8 cellular contexts compared by ENCODE assay signal in the genomic region with DNA sequence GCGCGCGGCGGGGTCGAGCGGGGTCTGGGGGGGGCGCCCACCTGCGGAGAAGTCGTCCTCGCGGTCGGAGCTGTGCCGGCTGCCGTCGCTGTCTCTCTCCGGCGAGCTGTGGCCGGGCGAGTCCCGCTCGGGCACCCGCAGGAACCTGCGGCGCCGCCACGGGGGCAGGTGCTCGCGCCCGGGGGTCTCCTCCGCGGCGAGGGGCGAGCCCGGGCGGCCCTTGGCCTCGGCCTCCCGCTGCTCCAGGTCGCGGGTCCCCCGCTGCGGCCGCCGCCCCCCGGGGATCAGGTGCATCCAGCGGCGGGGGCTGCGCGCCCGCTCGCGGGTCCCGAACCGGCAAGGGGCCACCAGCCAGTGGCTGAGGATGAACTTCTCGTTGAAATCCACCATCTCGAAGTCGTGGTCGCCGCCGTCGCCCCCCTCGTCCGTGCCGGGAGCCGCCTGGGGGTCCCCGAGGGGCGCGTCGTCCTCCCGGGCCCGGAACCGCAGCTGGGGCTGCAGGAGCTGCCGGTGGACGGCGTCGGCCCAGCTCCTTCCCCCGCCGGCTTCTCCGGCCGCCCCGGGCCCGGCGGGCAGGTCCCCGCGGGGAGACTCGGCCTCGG. TPM values are rescaled to one million over a fixed set of nuclear protein-coding genes. Genes with fewer than 3 reads are reported as not detected.
A peak's percentile ranks its signal among the peaks of the same experiment; 100 is the strongest.
DNase-seq lines count a peak whose midpoint lies in the region; ATAC-seq and TF ChIP-seq lines count a peak whose summit lies in the region.

No MANE protein-coding gene starts in this region.

- peaks cover 62% of the 10 kb centered on the region for H3K27me3 Mint-ChIP-seq in neural progenitor cell (ENCODE audit: insufficient read depth, low read depth)

- H3K4me1 ChIP-seq in adrenal gland (replicated peaks in 1 of 2) (peaks cover 5 to 14% of the 10 kb centered on the region in 2 donors), neural progenitor cell (peaks cover 11% of the 10 kb centered on the region)

- H3K4me3 ChIP-seq in GM12875 (ENCODE audit: low read depth, low read length) (peak overlapping the region; percentile 91), adrenal gland (peak overlapping the region in 1 of 4 donors; percentile 63), neural progenitor cell (peak overlapping the region; percentile 64)

- CTCF ChIA-PET in RWPE1 (lab: Yijun Ruan, JAX) = interaction anchor here (0.7 kb wide), 1 partner anchor 680 kb away, joined by 3 read pairs; no protein-coding TSS in a partner anchor

- H3K9me3 ChIP-seq in adrenal gland (replicated peaks in 1 of 3) = no peaks in the 10 kb centered on the region
- H3K9me3 ChIP-seq in neural progenitor cell (ENCODE audit: low read depth) = no peaks in the 10 kb centered on the region

- DNase-seq in adrenal gland (no peak), neural progenitor cell (ENCODE audit: low spot score) (peak; percentile 24), amniotic stem cell (lab: John Stamatoyannopoulos, UW) (no peak), RWPE1 (ENCODE audit: low spot score) (no peak), HK-2 (ENCODE audit: unreplicated experiment) (no peak)

- TF ChIP-seq CTCF in GM12875 (IDR thresholded peaks at IDR 0.05; ENCODE audit: borderline replicate concordance, insufficient read depth, low read depth, low read length) = no peak
- no peak for TF ChIP-seq CTCF in adrenal gland (IDR thresholded peaks at IDR 0.05)
- no peak for TF ChIP-seq CTCF in neural progenitor cell (IDR thresholded peaks at IDR 0.05)
- no peak for TF ChIP-seq CTCF in RWPE1 (conservative IDR thresholded peaks at IDR 0.05; ENCODE audit: low read depth)

- H3K36me3 ChIP-seq in adrenal gland (replicated peaks in 1 of 2) (no peaks in the 10 kb centered on the region), neural progenitor cell (no peaks in the 10 kb centered on the region)

- peak overlapping the region in 3 of 5 donors; percentile 62 to 76 (median 73) for H3K27ac ChIP-seq in adrenal gland
- H3K27ac ChIP-seq in neural progenitor cell = no peak overlapping the region
- H3K27ac ChIP-seq in RWPE1 = no peak overlapping the region

- H3K27me3 ChIP-seq in adrenal gland (peaks cover 35% of the 10 kb centered on the region), neural progenitor cell (peaks cover 87% of the 10 kb centered on the region)

- no peak for TF ChIP-seq POLR2A in adrenal gland (IDR thresholded peaks at IDR 0.05)

- POLR2A ChIA-PET in RWPE1 (lab: Yijun Ruan, JAX; ENCODE audit: low non-redundant PET) = no interaction called here

- peaks cover 3% of the 10 kb centered on the region for H3K36me3 Mint-ChIP-seq in neural progenitor cell

- H3K4me1 Mint-ChIP-seq in neural progenitor cell = peaks cover 14% of the 10 kb centered on the region

- WGBS in adrenal gland, 4 donors = 1 to 2% (median 1%) methylated on average over 17 to 86 of the region's 86 CpGs; no CpG with 5 or more reads in 1 of the 4 donors

- H3K79me2 ChIP-seq in neural progenitor cell (ENCODE audit: low read depth) = no peaks in the 10 kb centered on the region

- peak; percentile 22 for ATAC-seq in HG02759 (IDR thresholded peaks at IDR 0.05; ENCODE audit: unreplicated experiment)
- no peak for ATAC-seq in HG02938 (IDR thresholded peaks at IDR 0.05; ENCODE audit: unreplicated experiment)

- H2AFZ ChIP-seq in neural progenitor cell (replicated peaks) = peak overlapping the region; percentile 91

- intact Hi-C loops in adrenal gland (cut with DNase I) = no loop called here

- peaks cover 3% of the 10 kb centered on the region for H4K20me1 ChIP-seq in neural progenitor cell (ENCODE audit: low read depth)

- no peak overlapping the region for H3K27ac Mint-ChIP-seq in neural progenitor cell

- H3K4me3 Mint-ChIP-seq in neural progenitor cell = no peak overlapping the region

- peaks cover 7% of the 10 kb centered on the region for H3K9me3 Mint-ChIP-seq in neural progenitor cell

- H3F3A ChIP-seq in neural progenitor cell (ENCODE audit: low read depth) = peaks cover 25% of the 10 kb centered on the region

- peak overlapping the region; percentile 94 for H3K4me2 ChIP-seq in neural progenitor cell

- no peak overlapping the region for H3K9ac ChIP-seq in neural progenitor cell

RNA-seq across cellular contexts. Expression of a gene that starts 41.4 kb away (rescaled TPM):
- not detected for total RNA-seq in adrenal gland
- polyA plus RNA-seq in adrenal gland = not detected
- not detected in 2 replicates for total RNA-seq in neural progenitor cell (ENCODE audit: low replicate concordance)

RNA-seq across cellular contexts. Expression of a gene that starts 49.1 kb away (rescaled TPM):
- 100 to 1,000 TPM in 6 of 8 donors, 10 to 100 TPM in 2; 84.7 to 131 (median 113) TPM for total RNA-seq in adrenal gland
- 100 to 1,000 TPM in 1 of 3 donors, 10 to 100 TPM in 2; 46.2 to 152 (median 51.9) TPM for polyA plus RNA-seq in adrenal gland
- 36.7 and 92.7 TPM in 2 replicates for total RNA-seq in neural progenitor cell (ENCODE audit: low replicate concordance)

RNA-seq across cellular contexts. Expression of a gene that starts 50.6 kb away (rescaled TPM):
- total RNA-seq in adrenal gland = 1 to 10 TPM in 3 of 8 donors, under 1 TPM in 3, not detected in 2; 0.14 to 2.2 (median 0.67) TPM
- 10 to 100 TPM in 1 of 3 donors, 1 to 10 TPM in 1, under 1 TPM in 1; 0.04 to 25.2 (median 2.0) TPM for polyA plus RNA-seq in adrenal gland
- total RNA-seq in neural progenitor cell (ENCODE audit: low replicate concordance) = 0.06 TPM in 1 of 2 replicates, not detected in the other

Comparison
In these comparisons a context has a peak if more than half of its experiments do, and no peak if none do; other contexts are left out.
1. H3K27ac ChIP-seq: peak in adrenal gland (3 of 5); none in neural progenitor cell (single experiment) and RWPE1 (single experiment).